ENCODE assay signal across 8 cellular contexts in the genomic region with DNA sequence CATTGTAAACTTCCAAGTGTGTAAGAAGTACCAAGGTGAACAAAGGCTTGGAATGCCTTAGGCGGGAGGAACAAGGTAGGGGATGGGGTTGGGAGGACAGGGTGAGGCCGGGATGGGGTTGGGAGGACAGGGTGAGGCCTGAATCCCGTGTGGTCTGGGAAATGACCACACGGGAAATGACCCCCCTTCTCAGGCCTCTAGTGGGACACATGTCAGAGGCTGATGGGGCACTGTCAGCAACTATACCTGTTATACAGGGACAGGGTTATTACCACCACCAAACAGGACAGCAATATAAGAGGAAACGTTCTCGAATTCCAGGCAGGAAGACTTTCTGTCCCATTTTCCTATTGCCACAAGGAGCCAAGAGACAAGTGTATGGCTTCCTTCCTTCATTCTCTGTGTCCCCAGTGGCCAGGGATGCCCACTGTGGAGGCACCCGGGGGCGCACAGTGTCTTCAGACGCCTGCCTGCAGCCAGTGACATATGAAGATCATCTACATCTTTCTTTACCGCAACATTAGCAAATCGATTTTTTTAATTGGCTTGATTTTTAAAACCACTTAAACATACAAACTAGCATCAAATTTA. TPM values are rescaled to one million over a fixed set of nuclear protein-coding genes. Genes with fewer than 3 reads are reported as not detected.
DNase-seq lines count a peak whose midpoint lies in the region; ATAC-seq and TF ChIP-seq lines count a peak whose summit lies in the region.

No MANE protein-coding gene starts in this region.

- H3K36me3 Mint-ChIP-seq in Caco-2 (ENCODE audit: insufficient read depth, unreplicated experiment), result peaks cover 56% of the 10 kb centered on the region
- no peaks in the 10 kb centered on the region for H3K36me3 Mint-ChIP-seq in naive thymus-derived CD8-positive, alpha-beta T cell

- peaks cover 9% of the 10 kb centered on the region for H3K4me1 Mint-ChIP-seq in Caco-2 (ENCODE audit: low read depth, unreplicated experiment)
- peaks cover 6 to 24% (median 16%) of the 10 kb centered on the region in 4 donors for H3K4me1 Mint-ChIP-seq in naive thymus-derived CD8-positive, alpha-beta T cell

- peak overlapping the region; percentile 88 for H3K9ac ChIP-seq in KMS-11
- H3K9ac ChIP-seq in mammary epithelial cell (ENCODE audit: insufficient read depth, low read length), result peak overlapping the region; percentile 88

- H3K27ac Mint-ChIP-seq in Caco-2 (ENCODE audit: unreplicated experiment), result peak overlapping the region; percentile 77
- H3K27ac Mint-ChIP-seq in naive thymus-derived CD8-positive, alpha-beta T cell, result peak overlapping the region in 1 of 10 donors; percentile 62

- H3K27ac ChIP-seq in KMS-11, result peak overlapping the region; percentile 60
- peak overlapping the region; percentile 68 for H3K27ac ChIP-seq in mammary epithelial cell (ENCODE audit: insufficient read depth, low read depth, low read length)

- H3K4me1 ChIP-seq in Caco-2, result peaks cover 26% of the 10 kb centered on the region
- H3K4me1 ChIP-seq in KMS-11 (ENCODE audit: low read depth, poor library complexity, severe bottlenecking), result peaks cover 36% of the 10 kb centered on the region
- H3K4me1 ChIP-seq in mammary epithelial cell (ENCODE audit: insufficient read depth, low read length), result peaks cover 23% of the 10 kb centered on the region

- H3K79me2 ChIP-seq in KMS-11 (ENCODE audit: insufficient read depth, low read depth) (peaks cover 58% of the 10 kb centered on the region), mammary epithelial cell (ENCODE audit: insufficient read depth, low read length) (peaks cover 60% of the 10 kb centered on the region)

- WGBS in mammary epithelial cell (ENCODE audit: low coverage, missing lambda C conversion rate), result 42% methylated on average over 8 of the region's 11 CpGs

- H3K27me3 ChIP-seq in Caco-2 (replicated peaks; ENCODE audit: control insufficient read depth, insufficient read depth, low read length), result no peaks in the 10 kb centered on the region
- H3K27me3 ChIP-seq in KMS-11 (ENCODE audit: insufficient read depth, low read depth), result no peaks in the 10 kb centered on the region
- no peaks in the 10 kb centered on the region for H3K27me3 ChIP-seq in mammary epithelial cell (ENCODE audit: insufficient read depth, low read length)

- in situ Hi-C loops in mammary epithelial cell (cut with MboI; ENCODE audit: low sequenced_read_pairs in 2 of 2), result loop anchor here in 1 of 2 donors (25.0 kb wide), 1 partner anchor 213 kb away; a partner anchor contains a TSS

- no peaks in the 10 kb centered on the region for H3K9me3 ChIP-seq in Caco-2
- H3K9me3 ChIP-seq in mammary epithelial cell (replicated peaks; ENCODE audit: insufficient read depth, low read length), result no peaks in the 10 kb centered on the region

- peak overlapping the region; percentile 86 for H3K4me3 Mint-ChIP-seq in Caco-2 (ENCODE audit: unreplicated experiment)
- H3K4me3 Mint-ChIP-seq in naive thymus-derived CD8-positive, alpha-beta T cell, result peak overlapping the region; percentile 71 to 90 (median 86)

- no peaks in the 10 kb centered on the region for H3K27me3 Mint-ChIP-seq in Caco-2 (ENCODE audit: insufficient read depth, unreplicated experiment)
- peaks cover 22 to 48% (median 31%) of the 10 kb centered on the region in 5 donors for H3K27me3 Mint-ChIP-seq in naive thymus-derived CD8-positive, alpha-beta T cell

- no peak for ATAC-seq in naive thymus-derived CD8-positive, alpha-beta T cell

- intact Hi-C loops in Caco-2 (cut with micrococcal nuclease; ENCODE audit: unreplicated experiment) (no loop called here), mammary epithelial cell (cut with micrococcal nuclease) (loop anchor here (1.0 kb wide), 1 partner anchor 25 kb away; no protein-coding TSS in a partner anchor)

- POLR2A ChIA-PET in Caco-2 (lab: Charles Lee), result no interaction called here
- POLR2A ChIA-PET in naive thymus-derived CD8-positive, alpha-beta T cell (lab: Charles Lee), result no interaction called here

- H3K9me3 Mint-ChIP-seq in Caco-2 (ENCODE audit: unreplicated experiment), result no peaks in the 10 kb centered on the region
- no peaks in the 10 kb centered on the region for H3K9me3 Mint-ChIP-seq in naive thymus-derived CD8-positive, alpha-beta T cell

- peaks cover 16% of the 10 kb centered on the region for H4K20me1 ChIP-seq in KMS-11 (ENCODE audit: insufficient read depth)
- no peaks in the 10 kb centered on the region for H4K20me1 ChIP-seq in mammary epithelial cell (ENCODE audit: insufficient read depth, low read length)

- BruUV-seq in Caco-2 (replicated peaks; lab: Mats Ljungman, UMichigan) (no TSS peak), mammary epithelial cell (replicated peaks; lab: Mats Ljungman, UMichigan) (no TSS peak)

- no peak for TF ChIP-seq CTCF in Caco-2 (IDR thresholded peaks at IDR 0.05; ENCODE audit: insufficient read depth in 1 of 2, low read depth in 1 of 2, low read length in 1 of 2, severe bottlenecking in 1 of 2, unreplicated experiment in 1 of 2)
- TF ChIP-seq CTCF in KMS-11 (conservative IDR thresholded peaks at IDR 0.05; ENCODE audit: low read depth, low read length), result no peak
- TF ChIP-seq CTCF in mammary epithelial cell (conservative IDR thresholded peaks at IDR 0.05 in 1 of 2, IDR thresholded peaks at IDR 0.05 in 1 of 2; ENCODE audit: extremely low read depth in 1 of 2, insufficient read depth in 1 of 2, low read depth in 1 of 2, low read length in 2 of 2), result no peak

- H3K4me2 ChIP-seq in KMS-11 (peak overlapping the region; percentile 70), mammary epithelial cell (ENCODE audit: insufficient read depth, low read depth, low read length) (peak overlapping the region; percentile 80)

- H3K36me3 ChIP-seq in Caco-2 (ENCODE audit: control insufficient read depth, insufficient read depth, low read length) (no peaks in the 10 kb centered on the region; the same call in 1 of the 2 replicates), KMS-11 (ENCODE audit: insufficient read depth) (peaks cover 8% of the 10 kb centered on the region; the same call in 1 of the 2 replicates), mammary epithelial cell (ENCODE audit: insufficient read depth, low read length) (peaks cover 15% of the 10 kb centered on the region)

- H2AFZ ChIP-seq in KMS-11 (ENCODE audit: low read depth) (no peak overlapping the region), mammary epithelial cell (ENCODE audit: low read depth, low read length) (peak overlapping the region; percentile 72)

- CTCF ChIA-PET in Caco-2 (lab: Charles Lee) (no interaction called here), mammary epithelial cell (lab: Charles Lee; ENCODE audit: low non-redundant PET) (no interaction called here)

- H3K4me3 ChIP-seq in Caco-2 (ENCODE audit: low read depth, low read length) (peak overlapping the region; percentile 98), KMS-11 (IDR thresholded peaks at IDR 0.05; ENCODE audit: insufficient read depth, low read depth, low read length) (no peak overlapping the region), mammary epithelial cell (replicated peaks in 1 of 3; ENCODE audit: insufficient read depth in 1 of 3, low read depth in 2 of 3, low read length in 3 of 3) (peak overlapping the region; percentile 54 to 87 (median 83))

- dilution Hi-C loops in mammary epithelial cell (cut with HindIII; ENCODE audit: low sequenced_read_pairs), result loop anchor here (5.0 kb wide), 1 partner anchor 93 kb away; no protein-coding TSS in a partner anchor

- no peak for DNase-seq in Caco-2
- DNase-seq in mammary epithelial cell, result peak; percentile 5
- no peak for DNase-seq in naive thymus-derived CD8-positive, alpha-beta T cell
- DNase-seq in NCI-H526 (lab: John Stamatoyannopoulos, UW), result no peak
- DNase-seq in stimulated activated CD4-positive, alpha-beta T cell treated with anti-CD3 and anti-CD28 coated beads, Interleukin-4, amount 100 ng/mL, for 4 hours, result no peak
- no peak for DNase-seq in T-helper 9 cell
- no peak for DNase-seq in DMS79 treated with DMSO at 0.1 percent for 48 hours (lab: John Stamatoyannopoulos, UW)

RNA-seq across cellular contexts. Expression of a gene that starts 1.3 kb away (rescaled TPM):
- total RNA-seq in Caco-2 (2022) (111 and 128 TPM in 2 replicates), mammary epithelial cell (10 to 100 TPM in 1 of 2 donors, 1 to 10 TPM in 1; 1.3 to 88.5 TPM)
- 20.8 TPM for polyA plus RNA-seq in mammary epithelial cell
- polyA minus RNA-seq in mammary epithelial cell, result 70.7 TPM
- under 1 TPM; 0.08 to 0.34 TPM for total RNA-seq in naive thymus-derived CD8-positive, alpha-beta T cell
- polyA plus RNA-seq in naive thymus-derived CD8-positive, alpha-beta T cell, result 1 to 10 TPM in 1 of 3 donors, under 1 TPM in 1, not detected in 1; 0.77 to 2.4 TPM
